In genomic region chr11:66592457-66593302, GRCh38 we compare ENCODE assay signal across 1 cellular context.
TF ChIP-seq lines count a peak whose summit lies in the region.

TSS of gene CCDC87 (minus strand) at chr11:66593063. CDS start at chr11:66593015, 48 bp downstream.
TSS of gene CCS (plus strand) at chr11:66593185. CDS start at chr11:66593262, 77 bp downstream.

TF ChIP-seq in K562, 482 proteins besides CTCF, POLR2A, EP300 and RAD21 (continued from another document and continues in another):
- TF ChIP-seq THRA (IDR thresholded peaks at IDR 0.05): no peak
- peak; percentile 49; the same call in 1 of the 2 replicates for TF ChIP-seq PKNOX1 (IDR thresholded peaks at IDR 0.05)
- TF ChIP-seq HMG20B (CRISPR knock-in tag; IDR thresholded peaks at IDR 0.05): no peak
- TF ChIP-seq ZNF785 (CRISPR knock-in tag; IDR thresholded peaks at IDR 0.05): no peak
- peak; percentile 40; the same call in 1 of the 2 replicates for TF ChIP-seq RNF2 (IDR thresholded peaks at IDR 0.05)
- TF ChIP-seq ZNF551 (CRISPR knock-in tag; IDR thresholded peaks at IDR 0.05): no peak
- TF ChIP-seq TCF15 (CRISPR knock-in tag; IDR thresholded peaks at IDR 0.05): no peak
- no peak for TF ChIP-seq ZNF444 (CRISPR knock-in tag; IDR thresholded peaks at IDR 0.05)
- no peak for TF ChIP-seq MLX (CRISPR knock-in tag; conservative IDR thresholded peaks at IDR 0.05)
- TF ChIP-seq FOXJ2 (tag; IDR thresholded peaks at IDR 0.05): peak; percentile 39; the same call in 1 of the 2 replicates
- TF ChIP-seq ZNF318 (IDR thresholded peaks at IDR 0.05; ENCODE audit: borderline replicate concordance in 1 of 2, low read depth in 1 of 2): no peak
- no peak; the same call in 1 of the 2 replicates for TF ChIP-seq ZNF511 (CRISPR knock-in tag; IDR thresholded peaks at IDR 0.05)
- TF ChIP-seq NKRF (IDR thresholded peaks at IDR 0.05; ENCODE audit: borderline replicate concordance): peak; percentile 43
- no peak for TF ChIP-seq CLOCK (CRISPR knock-in tag; IDR thresholded peaks at IDR 0.05; ENCODE audit: borderline replicate concordance)
- TF ChIP-seq RERE (CRISPR knock-in tag; IDR thresholded peaks at IDR 0.05; ENCODE audit: borderline replicate concordance): no peak
- TF ChIP-seq MEF2A (IDR thresholded peaks at IDR 0.05; ENCODE audit: control insufficient read depth, low read depth, low read length): no peak
- TF ChIP-seq ATF6 (CRISPR knock-in tag; IDR thresholded peaks at IDR 0.05): 0 out of 2 replicates have a peak, but pooled peaks have one; percentile 61
- TF ChIP-seq POU5F1 (IDR thresholded peaks at IDR 0.05; ENCODE audit: borderline replicate concordance, low read depth, low read length, partially characterized antibody): no peak
- TF ChIP-seq GATAD2A (IDR thresholded peaks at IDR 0.05): no peak
- no peak for TF ChIP-seq ELK1 (CRISPR knock-in tag; IDR thresholded peaks at IDR 0.05)
- no peak for TF ChIP-seq MCM2 (IDR thresholded peaks at IDR 0.05; ENCODE audit: low read depth)
- no peak for TF ChIP-seq FOXA3 (CRISPR knock-in tag; conservative IDR thresholded peaks at IDR 0.05 in 1 of 2, IDR thresholded peaks at IDR 0.05 in 1 of 2)
- peak; percentile 97 for TF ChIP-seq POLR2G (IDR thresholded peaks at IDR 0.05; ENCODE audit: low read depth, low read length)
